8 cellular contexts compared by ENCODE assay signal in the genomic region with DNA sequence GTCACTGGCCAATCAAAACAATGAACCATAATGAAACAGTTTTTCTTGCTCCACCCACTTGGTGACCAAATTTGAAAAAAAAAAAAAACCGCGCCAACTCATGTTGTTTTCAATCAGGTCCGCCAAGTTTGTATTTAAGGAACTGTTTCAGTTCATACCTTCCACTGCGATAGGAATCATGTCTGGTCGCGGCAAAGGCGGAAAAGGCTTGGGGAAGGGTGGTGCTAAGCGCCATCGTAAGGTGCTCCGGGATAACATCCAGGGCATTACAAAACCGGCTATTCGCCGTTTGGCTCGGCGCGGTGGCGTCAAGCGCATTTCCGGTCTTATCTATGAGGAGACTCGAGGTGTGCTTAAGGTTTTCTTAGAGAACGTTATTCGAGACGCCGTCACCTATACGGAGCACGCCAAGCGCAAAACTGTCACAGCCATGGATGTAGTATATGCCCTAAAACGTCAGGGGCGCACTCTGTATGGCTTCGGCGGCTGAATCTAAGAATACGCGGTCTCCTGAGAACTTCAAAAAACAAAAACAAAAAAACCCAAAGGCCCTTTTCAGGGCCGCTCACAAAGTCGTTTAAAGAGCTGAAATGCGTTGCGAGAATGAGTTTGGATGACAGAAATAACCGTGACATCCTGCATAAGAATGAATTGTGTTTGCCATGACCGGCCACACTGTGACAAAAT.
DNase-seq lines count a peak whose midpoint lies in the region; ATAC-seq and TF ChIP-seq lines count a peak whose summit lies in the region.

No MANE protein-coding gene starts in this region.

- TF ChIP-seq CTCF in GM13976 (IDR thresholded peaks at IDR 0.05; ENCODE audit: borderline replicate concordance, control extremely low read depth, extremely low read depth, insufficient read depth, missing control alignments) (peak; percentile 38), retinal pigment epithelial cell (conservative IDR thresholded peaks at IDR 0.05; ENCODE audit: low read depth, low read length) (peak; percentile 52)

- peak overlapping the region; percentile 66 for H3K4me3 ChIP-seq in retinal pigment epithelial cell (ENCODE audit: low read length)

- in situ Hi-C loops in GM13976 (cut with MboI; ENCODE audit: low sequenced_read_pairs, unreplicated experiment): loop anchor here (5.0 kb wide), 1 partner anchor 37 kb away; no protein-coding TSS in a partner anchor

- ATAC-seq in HG02870 (IDR thresholded peaks at IDR 0.05; ENCODE audit: unreplicated experiment): peak; percentile 85

- DNase-seq in GM13976 (ENCODE audit: low spot score) (peak; percentile 76), NCI-H1930 (lab: John Stamatoyannopoulos, UW) (peak; percentile 88 to 91), T1000 (lab: John Stamatoyannopoulos, UW) (peak; percentile 94), astrocyte of the hippocampus (ENCODE audit: low read depth, low spot score) (peak; percentile 93), hippocampal formation (lab: John Stamatoyannopoulos, UW) (peak; percentile 82 to 93), retinal pigment epithelial cell (ENCODE audit: low read depth) (peak; percentile 85), NCI-H446 treated with DMSO at 0.1 percent for 48 hours (lab: John Stamatoyannopoulos, UW) (no peak)
